7 cellular contexts compared by ENCODE assay signal in genomic region chr12:110102255-110102654, GRCh38. TPM values are rescaled to one million over a fixed set of nuclear protein-coding genes. Genes with fewer than 3 reads are reported as not detected.
DNase-seq lines count a peak whose midpoint lies in the region; ATAC-seq and TF ChIP-seq lines count a peak whose summit lies in the region.

No MANE protein-coding gene starts in this region.

- H3K9ac ChIP-seq in IMR-90 (ENCODE audit: low read depth, low read length) (no peak overlapping the region), liver (ENCODE audit: low read depth in 1 of 2, low read length in 2 of 2) (no peak overlapping the region)

- peak overlapping the region in 1 of 2 experiments; percentile 80; a peak in 2 of 4 replicates for H4K8ac ChIP-seq in IMR-90 (ENCODE audit: low read depth in 2 of 2, low read length in 2 of 2)

- intact Hi-C loops in IMR-90 (cut with micrococcal nuclease): loop anchor here (10.0 kb wide), 1 partner anchor 213 kb away; no protein-coding TSS in a partner anchor
- intact Hi-C loops in MCF 10A (cut with micrococcal nuclease): no loop called here
- intact Hi-C loops in uterus (cut with DNase I; ENCODE audit: low total_unique reads): loop anchor here (10.0 kb wide), 1 partner anchor 133 kb away; no protein-coding TSS in a partner anchor

- peak overlapping the region; percentile 23; the same call in 1 of the 2 replicates for H4K91ac ChIP-seq in IMR-90 (ENCODE audit: insufficient read depth, low read depth, low read length)

- in situ Hi-C loops in IMR-90 (cut with MboI; ENCODE audit: low sequenced_read_pairs): no loop called here

- H3K27me3 ChIP-seq in IMR-90 (ENCODE audit: control insufficient read depth, insufficient read depth, low read length) (no peaks in the 10 kb centered on the region), RWPE2 (ENCODE audit: insufficient read depth, poor library complexity, severe bottlenecking) (no peaks in the 10 kb centered on the region), liver (ENCODE audit: control insufficient read depth in 4 of 4, insufficient read depth in 4 of 4, low read length in 3 of 4) (no peaks in the 10 kb centered on the region), uterus (no peaks in the 10 kb centered on the region)

- no peaks in the 10 kb centered on the region for H3K9me3 Mint-ChIP-seq in MCF 10A (ENCODE audit: unreplicated experiment)

- H2BK20ac ChIP-seq in IMR-90 (ENCODE audit: low read depth, low read length): no peak overlapping the region

- H3K36me3 Mint-ChIP-seq in MCF 10A (ENCODE audit: insufficient read depth, unreplicated experiment): no peaks in the 10 kb centered on the region

- peak; percentile 91 for DNase-seq in ELF-1 (ENCODE audit: low read depth, low spot score)
- peak; percentile 64 for DNase-seq in IMR-90
- no peak for DNase-seq in RWPE2 (ENCODE audit: low spot score)
- peak; percentile 74 for DNase-seq in MCF 10A (ENCODE audit: unreplicated experiment)
- peak in 1 of 2 donors; percentile 36 for DNase-seq in uterus

- H2AFZ ChIP-seq in IMR-90 (replicated peaks; ENCODE audit: low read length, poor library complexity): no peak overlapping the region

- 0 out of 4 replicates have a peak, but pooled peaks cover 0 to 3% of the 10 kb centered on the region in 2 experiments for H3K79me1 ChIP-seq in IMR-90 (ENCODE audit: low read depth in 1 of 2, low read length in 2 of 2)

- no CpG with 5 or more reads among the region's 3 CpGs for WGBS in IMR-90 (ENCODE audit: extremely low coverage in 2 of 2, insufficient read length in 1 of 2), 2 experiments
- 94% methylated on average over 3 of the region's 3 CpGs for WGBS in liver

- no peak overlapping the region for H3K23ac ChIP-seq in IMR-90 (ENCODE audit: low read depth, low read length)

- dilution Hi-C loops in IMR-90 (cut with HindIII; ENCODE audit: low sequenced_read_pairs, unreplicated experiment): no loop called here

- H4K20me1 ChIP-seq in IMR-90 (ENCODE audit: insufficient read depth, low read length): no peaks in the 10 kb centered on the region

- peak overlapping the region; percentile 17; the same call in 1 of the 2 replicates for H2BK120ac ChIP-seq in IMR-90 (ENCODE audit: low read depth, low read length)

- no peak overlapping the region for H3K4me2 ChIP-seq in IMR-90 (ENCODE audit: low read depth, low read length)

- H3K14ac ChIP-seq in IMR-90 (replicated peaks; ENCODE audit: low read depth, low read length): no peak overlapping the region

- H2AK9ac ChIP-seq in IMR-90 (replicated peaks; ENCODE audit: low read depth, low read length, poor library complexity): no peak overlapping the region

- peaks cover 5% of the 10 kb centered on the region; the same call in 1 of the 2 replicates for H3K9me1 ChIP-seq in IMR-90 (ENCODE audit: insufficient read depth, low read length)

- no TSS peak for BruUV-seq in IMR-90 (replicated peaks; lab: Mats Ljungman, UMichigan)
- no TSS peak for BruUV-seq in MCF 10A (replicated peaks; lab: Mats Ljungman, UMichigan)

- H3K27me3 Mint-ChIP-seq in MCF 10A (ENCODE audit: insufficient read depth, unreplicated experiment): no peaks in the 10 kb centered on the region

- no peak for TF ChIP-seq POLR2A in IMR-90 (IDR thresholded peaks at IDR 0.05; ENCODE audit: low read depth, low read length)
- no peak for TF ChIP-seq POLR2A in uterus (IDR thresholded peaks at IDR 0.05)

- no peaks in the 10 kb centered on the region for H3K36me3 ChIP-seq in IMR-90 (ENCODE audit: control insufficient read depth, insufficient read depth, low read length)
- H3K36me3 ChIP-seq in RWPE2 (ENCODE audit: low read depth): no peaks in the 10 kb centered on the region
- no peaks in the 10 kb centered on the region for H3K36me3 ChIP-seq in liver (ENCODE audit: control insufficient read depth in 4 of 4, insufficient read depth in 3 of 4, low read depth in 1 of 4, low read length in 3 of 4)
- H3K36me3 ChIP-seq in uterus: no peaks in the 10 kb centered on the region

- no peak overlapping the region for H3K27ac Mint-ChIP-seq in MCF 10A (ENCODE audit: low read depth, unreplicated experiment)

- TF ChIP-seq CTCF in IMR-90 (conservative IDR thresholded peaks at IDR 0.05; ENCODE audit: low read depth, low read length): peak; percentile 49
- peak; percentile 52 for TF ChIP-seq CTCF in RWPE2 (IDR thresholded peaks at IDR 0.05; ENCODE audit: poor library complexity, severe bottlenecking)
- TF ChIP-seq CTCF in MCF 10A (IDR thresholded peaks at IDR 0.05; ENCODE audit: unreplicated experiment): peak; percentile 33
- peak; percentile 16 for TF ChIP-seq CTCF in liver (IDR thresholded peaks at IDR 0.05; ENCODE audit: low read depth, low read length, missing input control)
- TF ChIP-seq CTCF in uterus (IDR thresholded peaks at IDR 0.05): peak in 3 of 4 experiments; percentile 11 to 21 (median 12)

- peak overlapping the region; percentile 35; the same call in 1 of the 2 replicates for H2AK5ac ChIP-seq in IMR-90 (ENCODE audit: low read depth, low read length)

- H3K4me3 Mint-ChIP-seq in MCF 10A (ENCODE audit: unreplicated experiment): no peak overlapping the region

- H3K4me3 ChIP-seq in IMR-90 (ENCODE audit: insufficient read depth, low read depth, low read length) (no peak overlapping the region), RWPE2 (ENCODE audit: severe bottlenecking) (no peak overlapping the region), liver (ENCODE audit: low read depth in 1 of 3, low read length in 3 of 3) (no peak overlapping the region), uterus (no peak overlapping the region)

- CTCF ChIA-PET in IMR-90 (lab: Yijun Ruan, JAX) (interaction anchor here (0.6 to 1.1 kb wide), 4 partner anchors 135 to 329 kb away, joined by 3 to 6 read pairs (median 4); no protein-coding TSS in a partner anchor), MCF 10A (lab: Yijun Ruan, JAX) (interaction anchor here (0.8 to 3.1 kb wide), 9 partner anchors 11 to 348 kb away, joined by 3 to 51 read pairs (median 4); partner anchors contain the start of gene ARPC3)

- H4K5ac ChIP-seq in IMR-90 (ENCODE audit: low read depth, low read length): peak overlapping the region; percentile 56; the same call in 1 of the 2 replicates

- ATAC-seq in IMR-90 (ENCODE audit: low read depth) (no peak), RWPE2 (ENCODE audit: low read depth) (peak; percentile 84), GM18867 (IDR thresholded peaks at IDR 0.05; ENCODE audit: unreplicated experiment) (no peak)

- peak overlapping the region; percentile 19; the same call in 1 of the 3 replicates for H2BK15ac ChIP-seq in IMR-90 (ENCODE audit: low read depth, low read length)

- peaks cover 7% of the 10 kb centered on the region for H3K4me1 Mint-ChIP-seq in MCF 10A (ENCODE audit: insufficient read depth, unreplicated experiment)

- H3K18ac ChIP-seq in IMR-90 (ENCODE audit: low read depth, low read length): no peak overlapping the region

- H3K56ac ChIP-seq in IMR-90 (ENCODE audit: extremely low read depth, insufficient read depth, low read length): no peak overlapping the region

- no peak overlapping the region for H2BK5ac ChIP-seq in IMR-90 (ENCODE audit: low read depth, low read length, poor library complexity, severe bottlenecking)

- POLR2A ChIA-PET in IMR-90 (lab: Charles Lee; ENCODE audit: unreplicated experiment): no interaction called here
- POLR2A ChIA-PET in MCF 10A (lab: Yijun Ruan, JAX): interaction anchor here (0.7 to 1.5 kb wide), 4 partner anchors 12 to 301 kb away, joined by 3 to 4 read pairs (median 3); partner anchors contain the start of gene IFT81

- H3K4ac ChIP-seq in IMR-90 (ENCODE audit: low read depth, low read length): peak overlapping the region; percentile 1; the same call in 1 of the 2 replicates

- TF ChIP-seq RAD21 in IMR-90 (IDR thresholded peaks at IDR 0.05; ENCODE audit: low read length): peak; percentile 56
- TF ChIP-seq RAD21 in liver (IDR thresholded peaks at IDR 0.05): peak; percentile 37 to 69

- no peaks in the 10 kb centered on the region for H3K9me3 ChIP-seq in IMR-90 (ENCODE audit: control insufficient read depth, insufficient read depth, low read length)
- no peaks in the 10 kb centered on the region for H3K9me3 ChIP-seq in RWPE2 (ENCODE audit: severe bottlenecking)
- no peaks in the 10 kb centered on the region for H3K9me3 ChIP-seq in liver (ENCODE audit: control insufficient read depth in 4 of 4, low read length in 3 of 4)
- H3K9me3 ChIP-seq in uterus: no peaks in the 10 kb centered on the region

- no peak overlapping the region for H3K27ac ChIP-seq in IMR-90 (ENCODE audit: insufficient read depth, low read length)
- H3K27ac ChIP-seq in RWPE2 (ENCODE audit: poor library complexity, severe bottlenecking): no peak overlapping the region
- no peak overlapping the region for H3K27ac ChIP-seq in liver (ENCODE audit: low read depth in 1 of 2, low read length in 2 of 2)
- no peak overlapping the region for H3K27ac ChIP-seq in uterus

- peaks cover 13% of the 10 kb centered on the region for H3K4me1 ChIP-seq in IMR-90 (ENCODE audit: control insufficient read depth, insufficient read depth, low read length)
- no peaks in the 10 kb centered on the region for H3K4me1 ChIP-seq in RWPE2 (ENCODE audit: insufficient read depth, poor library complexity, severe bottlenecking)
- H3K4me1 ChIP-seq in liver (ENCODE audit: control insufficient read depth in 4 of 4, insufficient read depth in 4 of 4, low read length in 3 of 4): peaks cover 2 to 24% (median 8%) of the 10 kb centered on the region in 4 donors
- no peaks in the 10 kb centered on the region for H3K4me1 ChIP-seq in uterus

TF ChIP-seq in IMR-90, 13 proteins besides CTCF, POLR2A, EP300 and RAD21 (continues in another document):
- TF ChIP-seq SMC3 (IDR thresholded peaks at IDR 0.05; ENCODE audit: low read depth, low read length) (peak; percentile 50), MAZ (IDR thresholded peaks at IDR 0.05; ENCODE audit: borderline replicate concordance, low read depth, low read length) (no peak)

TF ChIP-seq in liver, 16 proteins besides CTCF, POLR2A, EP300 and RAD21:
- TF ChIP-seq HNF4G (IDR thresholded peaks at IDR 0.05) (no peak), SP1 (IDR thresholded peaks at IDR 0.05) (peak; percentile 23), HNF4A (conservative IDR thresholded peaks at IDR 0.05) (no peak)

RNA-seq across cellular contexts. Expression of gene IFT81, which starts 21.9 kb away (rescaled TPM):
- total RNA-seq in IMR-90 (2012; rRNA removed): 6.1 and 10.6 TPM in 2 replicates
- 6.7 and 8.1 TPM in 2 replicates for polyA plus RNA-seq in IMR-90 (2012; rRNA removed)
- 1.5 and 2.1 TPM in 2 replicates for polyA plus RNA-seq in IMR-90 (2012; cell fraction: cytosol; rRNA removed)
- 2.3 and 9.2 TPM in 2 replicates for polyA plus RNA-seq in IMR-90 (2012; cell fraction: nucleus; rRNA removed; ENCODE audit: low replicate concordance)
- total RNA-seq in MCF 10A (2022): 8.5 and 8.7 TPM in 2 replicates
- total RNA-seq in liver: 1 to 10 TPM; 2.4 to 4.9 TPM
- polyA plus RNA-seq in liver: 1 to 10 TPM; 1.9 to 3.2 TPM
- total RNA-seq in uterus: 10 to 100 TPM in 3 of 4 donors, 1 to 10 TPM in 1; 6.9 to 40.6 (median 20.7) TPM

RNA-seq across cellular contexts. Expression of gene C12orf76, which starts 53.9 kb away (rescaled TPM):
- total RNA-seq in IMR-90 (2012; rRNA removed) (5.0 and 6.7 TPM in 2 replicates), MCF 10A (2022) (7.3 and 13.4 TPM in 2 replicates), liver (10 to 100 TPM in 1 of 2 donors, 1 to 10 TPM in 1; 5.9 to 22.4 TPM), uterus (10 to 100 TPM; 18.2 to 35.5 (median 28.4) TPM)
- polyA plus RNA-seq in IMR-90 (2012; rRNA removed) (6.2 and 7.1 TPM in 2 replicates), liver (1 to 10 TPM; 5.6 to 6.4 TPM)
- 5.0 and 10.8 TPM in 2 replicates for polyA plus RNA-seq in IMR-90 (2012; cell fraction: cytosol; rRNA removed)
- 8.1 and 15.5 TPM in 2 replicates for polyA plus RNA-seq in IMR-90 (2012; cell fraction: nucleus; rRNA removed; ENCODE audit: low replicate concordance)
